In genomic region chr2:203720922-203721672, GRCh38 we compare ENCODE assay signal across 20 cellular contexts. TPM values are rescaled to one million over a fixed set of nuclear protein-coding genes. Genes with fewer than 3 reads are reported as not detected.
DNase-seq lines count a peak whose midpoint lies in the region; ATAC-seq, FAIRE-seq and TF ChIP-seq lines count a peak whose summit lies in the region.
"Had no signal": no experiment of that assay in that cellular context is flagged by ENCODE, and none has a peak within 500 bp of the region (broad histone marks: within the 10 kb centered on the region; RNA-seq: fewer than 3 reads in every experiment).

No MANE protein-coding gene starts in this region.

- peak overlapping the region; percentile 33 for H3K4ac ChIP-seq in H1 (replicated peaks; ENCODE audit: insufficient read length, low read depth, low read length)

- no peak overlapping the region for H3K4me3 ChIP-seq in H1 (ENCODE audit: extremely low read depth in 1 of 4, insufficient read depth in 2 of 4, low read depth in 3 of 4, low read length in 4 of 4)
- H3K4me3 ChIP-seq in hepatocyte = no peak overlapping the region
- H3K4me3 ChIP-seq: HAP-1, heart right ventricle, mucosa of descending colon, SJCRH30, smooth muscle cell had no signal

- peak overlapping the region; percentile 23; the same call in 1 of the 2 replicates for H3K27ac ChIP-seq in H1 (ENCODE audit: low read depth, low read length)
- H3K27ac ChIP-seq in hepatocyte = no peak overlapping the region
- H3K27ac ChIP-seq: parathyroid adenoma, SJCRH30 had no signal

- H3K79me2 ChIP-seq in H1 (ENCODE audit: control insufficient read depth in 1 of 2, insufficient read depth in 2 of 2, low read length in 2 of 2) (no peaks in the 10 kb centered on the region), hepatocyte (no peaks in the 10 kb centered on the region)
- H3K79me2 ChIP-seq: parathyroid adenoma had no signal

- no peaks in the 10 kb centered on the region for H3K79me1 ChIP-seq in H1 (ENCODE audit: low read depth, low read length)

- no TSS peak for BruUV-seq in MCF 10A (replicated peaks; lab: Mats Ljungman, UMichigan)

- TF ChIP-seq RAD21 in H1 (IDR thresholded peaks at IDR 0.05 in 1 of 2, conservative IDR thresholded peaks at IDR 0.05 in 1 of 2; ENCODE audit: low read depth in 2 of 2, low read length in 2 of 2) = no peak

- H4K20me1 ChIP-seq in H1 (replicated peaks in 1 of 2; ENCODE audit: control insufficient read depth in 1 of 2, insufficient read depth in 2 of 2, low read length in 2 of 2) (no peaks in the 10 kb centered on the region), hepatocyte (ENCODE audit: insufficient read depth, poor library complexity, severe bottlenecking) (no peaks in the 10 kb centered on the region)

- H3K4me1 ChIP-seq in H1 (replicated peaks in 1 of 4; ENCODE audit: control insufficient read depth in 3 of 4, insufficient read depth in 4 of 4, low read length in 3 of 4) (peaks cover 1 to 19% (median 12%) of the 10 kb centered on the region in 4 experiments; a peak in 4 of 7 replicates), hepatocyte (ENCODE audit: insufficient read depth) (no peaks in the 10 kb centered on the region)
- H3K4me1 ChIP-seq: HAP-1 had no signal

- DNase-seq in natural killer cell treated with Interleukin-12 subunit alpha and Interleukin-12 subunit beta and Interleukin-15 and Interleukin-18, amount 100 ng/mL, for 72 hours (ENCODE audit: low spot score) = no peak
- DNase-seq in natural killer cell (no peak), T-cell (no peak), H1 (ENCODE audit: low read depth in 1 of 2, low spot score in 2 of 2) (peak in 1 of 2 experiments; percentile 47), type B pancreatic cell (ENCODE audit: extremely low spot score, unreplicated experiment) (no peak), hepatocyte (ENCODE audit: low spot score) (no peak), MCF 10A (ENCODE audit: unreplicated experiment) (no peak)
- DNase-seq: AML-193, cortex of kidney, heart right ventricle, IMR-90, mucosa of descending colon, NCI-H1105, SJCRH30 had no signal

- H3K9ac ChIP-seq in H1 (replicated peaks in 1 of 4; ENCODE audit: extremely low read depth in 1 of 4, low read depth in 3 of 4, low read length in 3 of 4) = no peak overlapping the region
- H3K9ac ChIP-seq: parathyroid adenoma had no signal

- no peak overlapping the region for H3K4me3 Mint-ChIP-seq in natural killer cell treated with Interleukin-12 subunit alpha and Interleukin-12 subunit beta and Interleukin-15 and Interleukin-18, amount 100 ng/mL, for 72 hours
- H3K4me3 Mint-ChIP-seq in natural killer cell (no peak overlapping the region), T-cell (peak overlapping the region; percentile 59 to 83 (median 76)), type B pancreatic cell (no peak overlapping the region), MCF 10A (ENCODE audit: unreplicated experiment) (no peak overlapping the region)

- H3K36me3 ChIP-seq in H1 (ENCODE audit: control insufficient read depth in 2 of 4, insufficient read depth in 4 of 4, low read length in 3 of 4) (no peaks in the 10 kb centered on the region), hepatocyte (replicated peaks; ENCODE audit: insufficient read depth, low read depth) (no peaks in the 10 kb centered on the region)
- H3K36me3 ChIP-seq: HAP-1, heart right ventricle, SJCRH30 had no signal

- peak overlapping the region; percentile 21 to 56 for H3K27ac Mint-ChIP-seq in natural killer cell treated with Interleukin-12 subunit alpha and Interleukin-12 subunit beta and Interleukin-15 and Interleukin-18, amount 100 ng/mL, for 72 hours
- H3K27ac Mint-ChIP-seq in natural killer cell (peak overlapping the region in 1 of 2 donors; percentile 60), T-cell (peak overlapping the region; percentile 98 to 99), type B pancreatic cell (peak overlapping the region; percentile 31), MCF 10A (ENCODE audit: low read depth, unreplicated experiment) (no peak overlapping the region)

- no peak overlapping the region for H3K56ac ChIP-seq in H1 (replicated peaks; ENCODE audit: insufficient read length, low read depth, low read length)

- no peak for TF ChIP-seq EP300 in H1 (IDR thresholded peaks at IDR 0.05; ENCODE audit: borderline replicate concordance in 1 of 2, low read depth in 2 of 2, low read length in 2 of 2)

- no peaks in the 10 kb centered on the region for H3K36me3 Mint-ChIP-seq in natural killer cell treated with Interleukin-12 subunit alpha and Interleukin-12 subunit beta and Interleukin-15 and Interleukin-18, amount 100 ng/mL, for 72 hours
- H3K36me3 Mint-ChIP-seq in natural killer cell = no peaks in the 10 kb centered on the region
- peaks cover 51% of the 10 kb centered on the region for H3K36me3 Mint-ChIP-seq in T-cell
- H3K36me3 Mint-ChIP-seq in type B pancreatic cell = no peaks in the 10 kb centered on the region
- no peaks in the 10 kb centered on the region for H3K36me3 Mint-ChIP-seq in MCF 10A (ENCODE audit: insufficient read depth, unreplicated experiment)

- H3K18ac ChIP-seq in H1 (ENCODE audit: extremely low read depth, low read length) = peak overlapping the region; percentile 85

- CTCF ChIA-PET in T-cell (lab: Charles Lee) = interaction anchor here (0.7 to 7.0 kb wide), 16 partner anchors 8 to 1011 kb away, joined by 3 to 53 read pairs (median 7); partner anchors contain the start of gene CD28 (in 1 of the 2)
- CTCF ChIA-PET in H1 (lab: Charles Lee; ENCODE audit: partially characterized antibody) = interaction anchor here (0.7 to 2.5 kb wide), 10 partner anchors 9 to 189 kb away, joined by 3 to 11 read pairs (median 4); no protein-coding TSS in a partner anchor
- CTCF ChIA-PET in MCF 10A (lab: Yijun Ruan, JAX) = interaction anchor here (0.7 to 1.0 kb wide), 2 partner anchors 13 to 240 kb away, joined by 3 to 4 read pairs; no protein-coding TSS in a partner anchor

- intact Hi-C loops in natural killer cell (cut with micrococcal nuclease) = loop anchor here (5.0 kb wide), 1 partner anchor 34 kb away; no protein-coding TSS in a partner anchor
- intact Hi-C loops in MCF 10A (cut with micrococcal nuclease) = no loop called here

- H2AK5ac ChIP-seq in H1 (ENCODE audit: low read depth, low read length) = no peak overlapping the region

- no peaks in the 10 kb centered on the region for H3K27me3 ChIP-seq in H1 (replicated peaks in 1 of 4; ENCODE audit: control insufficient read depth in 3 of 4, extremely low read depth in 1 of 4, insufficient read depth in 3 of 4, low read length in 3 of 4)
- H3K27me3 ChIP-seq in hepatocyte = no peaks in the 10 kb centered on the region
- H3K27me3 ChIP-seq: heart right ventricle, SJCRH30 had no signal

- H2BK5ac ChIP-seq in H1 (ENCODE audit: low read depth, low read length) = peak overlapping the region; percentile 68; the same call in 1 of the 2 replicates

- peaks cover 16 to 27% of the 10 kb centered on the region in 2 donors for H3K4me1 Mint-ChIP-seq in natural killer cell treated with Interleukin-12 subunit alpha and Interleukin-12 subunit beta and Interleukin-15 and Interleukin-18, amount 100 ng/mL, for 72 hours (ENCODE audit: low read depth in 2 of 2)
- H3K4me1 Mint-ChIP-seq in natural killer cell (peaks cover 33 to 37% of the 10 kb centered on the region in 2 donors), T-cell (peaks cover 94 to 98% (median 94%) of the 10 kb centered on the region in 3 donors), type B pancreatic cell (ENCODE audit: unreplicated experiment) (peaks cover 13% of the 10 kb centered on the region), MCF 10A (ENCODE audit: insufficient read depth, unreplicated experiment) (peaks cover 6% of the 10 kb centered on the region)

- no peaks in the 10 kb centered on the region for H3K23me2 ChIP-seq in H1 (ENCODE audit: low read depth, low read length)

- no peaks in the 10 kb centered on the region for H3K9me3 ChIP-seq in H1 (ENCODE audit: insufficient read depth in 2 of 2, low read depth in 1 of 2, low read length in 1 of 2)
- no peaks in the 10 kb centered on the region for H3K9me3 ChIP-seq in hepatocyte (ENCODE audit: low read depth)
- H3K9me3 ChIP-seq: HAP-1, heart right ventricle, mucosa of descending colon, SJCRH30 had no signal

- H4K91ac ChIP-seq in H1 (replicated peaks; ENCODE audit: insufficient read length, low read length) = peak overlapping the region; percentile 53

- peaks cover 3% of the 10 kb centered on the region for H3K9me3 Mint-ChIP-seq in natural killer cell treated with Interleukin-12 subunit alpha and Interleukin-12 subunit beta and Interleukin-15 and Interleukin-18, amount 100 ng/mL, for 72 hours
- H3K9me3 Mint-ChIP-seq in natural killer cell (peaks cover 0 to 2% of the 10 kb centered on the region in 2 donors), T-cell (peaks cover 2 to 4% (median 3%) of the 10 kb centered on the region in 3 donors), type B pancreatic cell (no peaks in the 10 kb centered on the region), MCF 10A (ENCODE audit: unreplicated experiment) (no peaks in the 10 kb centered on the region)

- peaks cover 0 to 17% of the 10 kb centered on the region in 2 donors for H3K27me3 Mint-ChIP-seq in natural killer cell treated with Interleukin-12 subunit alpha and Interleukin-12 subunit beta and Interleukin-15 and Interleukin-18, amount 100 ng/mL, for 72 hours
- peaks cover 3 to 14% of the 10 kb centered on the region in 2 donors for H3K27me3 Mint-ChIP-seq in natural killer cell (ENCODE audit: low read depth in 2 of 2)
- H3K27me3 Mint-ChIP-seq in T-cell = no peaks in the 10 kb centered on the region
- peaks cover 7% of the 10 kb centered on the region for H3K27me3 Mint-ChIP-seq in type B pancreatic cell
- no peaks in the 10 kb centered on the region for H3K27me3 Mint-ChIP-seq in MCF 10A (ENCODE audit: insufficient read depth, unreplicated experiment)

- H2BK20ac ChIP-seq in H1 (ENCODE audit: low read length) = peak overlapping the region; percentile 51; the same call in 1 of the 2 replicates

- peak overlapping the region; percentile 50 for H2BK120ac ChIP-seq in H1 (replicated peaks; ENCODE audit: low read depth, low read length)

- POLR2A ChIA-PET in T-cell (lab: Charles Lee) (interaction anchor here (0.5 to 7.7 kb wide), 14 partner anchors 9 to 1325 kb away, joined by 3 to 134 read pairs (median 6); partner anchors contain the start of gene CD28 (in 2 of the 2)), H1 (lab: Charles Lee; ENCODE audit: partially characterized antibody) (no interaction called here), MCF 10A (lab: Yijun Ruan, JAX) (interaction anchor here (0.8 to 1.3 kb wide), 3 partner anchors 9 to 27 kb away, joined by 3 to 4 read pairs (median 3); no protein-coding TSS in a partner anchor)

- no peak for ATAC-seq in natural killer cell treated with Interleukin-12 subunit alpha and Interleukin-12 subunit beta and Interleukin-15 and Interleukin-18, amount 100 ng/mL, for 72 hours
- ATAC-seq in natural killer cell (no peak), T-cell (replicated peaks in 1 of 4) (peak in 2 of 4 experiments; percentile 11 to 13), HG02981 (IDR thresholded peaks at IDR 0.05; ENCODE audit: unreplicated experiment) (no peak)
- ATAC-seq: esophagus mucosa, heart right ventricle, mucosa of descending colon had no signal

- no peak overlapping the region for H4K8ac ChIP-seq in H1 (ENCODE audit: extremely low read depth, insufficient read depth, low read length)

- H3K23ac ChIP-seq in H1 (ENCODE audit: insufficient read length) = no peak overlapping the region

- TF ChIP-seq POLR2A in H1 (IDR thresholded peaks at IDR 0.05; ENCODE audit: control extremely low read depth in 1 of 2, low read depth in 2 of 2, low read length in 2 of 2) = no peak

- H4K5ac ChIP-seq in H1 (ENCODE audit: insufficient read length, low read depth, low read length) = peak overlapping the region; percentile 7

- 57% methylated on average over 6 of the region's 6 CpGs; no CpG with 5 or more reads in 1 of the 2 experiments for WGBS in H1 (ENCODE audit: extremely low coverage in 1 of 2, insufficient coverage in 1 of 2, insufficient read length in 1 of 2, insufficient replicate concordance in 2 of 2, low coverage in 1 of 2, low lambda C conversion rate in 2 of 2, missing lambda C conversion rate in 1 of 2), 2 experiments
- WGBS in hepatocyte (ENCODE audit: low lambda C conversion rate, missing lambda C conversion rate) = 55% methylated on average over 6 of the region's 6 CpGs

- no peak overlapping the region for H2BK15ac ChIP-seq in H1 (ENCODE audit: low read length)

- H3K14ac ChIP-seq in H1 (ENCODE audit: insufficient read length) = no peak overlapping the region

- no peaks in the 10 kb centered on the region for H3K9me2 ChIP-seq in hepatocyte (replicated peaks; ENCODE audit: insufficient read depth)

- H2AFZ ChIP-seq in H1 (ENCODE audit: low read length) = peak overlapping the region; percentile 53; the same call in 1 of the 2 replicates
- no peak overlapping the region for H2AFZ ChIP-seq in hepatocyte

- peak overlapping the region; percentile 37 to 53; a peak in 3 of 4 replicates for H3K4me2 ChIP-seq in H1 (ENCODE audit: insufficient read depth in 1 of 2, low read depth in 2 of 2, low read length in 2 of 2)
- H3K4me2 ChIP-seq in hepatocyte = no peak overlapping the region
- H3K4me2 ChIP-seq: smooth muscle cell had no signal

- TF ChIP-seq CTCF in natural killer cell (IDR thresholded peaks at IDR 0.05) (no peak), H1 (IDR thresholded peaks at IDR 0.05; ENCODE audit: control extremely low read depth in 1 of 3, insufficient read depth in 1 of 3, low read depth in 1 of 3, low read length in 3 of 3) (peak in 1 of 3 experiments; percentile 2; a peak in 1 of 4 replicates), type B pancreatic cell (conservative IDR thresholded peaks at IDR 0.05) (no peak), hepatocyte (IDR thresholded peaks at IDR 0.05; ENCODE audit: poor library complexity) (no peak), MCF 10A (IDR thresholded peaks at IDR 0.05; ENCODE audit: unreplicated experiment) (no peak)

- FAIRE-seq in H1 (lab: Jason Lieb, UNC) = peak; percentile 62
- FAIRE-seq: TTC549 had no signal

- H2BK12ac ChIP-seq in H1 (ENCODE audit: low read depth, low read length) = 0 out of 2 replicates have a peak overlapping the region, but pooled peaks have one; percentile 11

RNA-seq across cellular contexts. Expression of gene CD28, which starts 14.7 kb away (rescaled TPM):
- 1 to 10 TPM; 2.5 to 3.2 TPM for total RNA-seq in natural killer cell treated with Interleukin-12 subunit alpha and Interleukin-12 subunit beta and Interleukin-15 and Interleukin-18, amount 100 ng/mL, for 72 hours
- total RNA-seq in natural killer cell (1 to 10 TPM in 2 of 3 donors, under 1 TPM in 1; 0.54 to 3.5 (median 3.3) TPM), T-cell (100 to 1,000 TPM; 112 to 154 (median 151) TPM), type B pancreatic cell (ENCODE audit: low replicate concordance) (0.17 TPM in 1 of 2 replicates, not detected in the other), hepatocyte (not detected in 2 replicates), MCF 10A (2022) (not detected in 2 replicates)
- not detected in 2 replicates for total RNA-seq in H1 (2021; fragmentation: NEBNext Ultra II Directional; extraction: Animal tissue kit (Norgen Biotek cat#: 25700))
- polyA plus RNA-seq in H1 (2011; rRNA removed) (not detected in 2 replicates), hepatocyte (not detected in 2 replicates)
- polyA plus RNA-seq in H1 (2011; cell fraction: cytosol; rRNA removed) = not detected
- not detected for polyA plus RNA-seq in H1 (2011; cell fraction: nucleus; rRNA removed)
- not detected in 4 replicates for polyA plus RNA-seq in H1 (2012, experiment 1 of 2)
- not detected for polyA plus RNA-seq in H1 (2012, experiment 2 of 2)
- polyA plus RNA-seq in H1 (2013, experiment 1 of 2) = 0.06 TPM
- polyA plus RNA-seq in H1 (2013, experiment 2 of 2) = not detected
- not detected in 2 replicates for polyA minus RNA-seq in H1 (2011; rRNA and poly(A)+ RNA removed)
- polyA minus RNA-seq in H1 (2011; cell fraction: cytosol; rRNA and poly(A)+ RNA removed) = not detected
- polyA minus RNA-seq in H1 (2011; cell fraction: nucleus; rRNA and poly(A)+ RNA removed) = not detected
- total RNA-seq: IMR-90, smooth muscle cell had no signal
- polyA plus RNA-seq: IMR-90, smooth muscle cell had no signal

Comparison
In these comparisons a context has a peak if more than half of its experiments do, and no peak if none do; other contexts are left out.
1. H3K4me3 Mint-ChIP-seq: peak in T-cell (3 of 3); none in natural killer cell treated with Interleukin-12 subunit alpha and Interleukin-12 subunit beta and Interleukin-15 and Interleukin-18, amount 100 ng/mL, for 72 hours (single experiment), natural killer cell (single experiment), type B pancreatic cell (single experiment) and MCF 10A (single experiment).
2. RNA of gene CD28, which starts 14.7 kb away (total RNA-seq): 112 to 154 TPM in T-cell; 0.54 to 3.5 TPM in natural killer cell, 2.5 to 3.2 TPM in natural killer cell treated with Interleukin-12 subunit alpha and Interleukin-12 subunit beta and Interleukin-15 and Interleukin-18, amount 100 ng/mL, for 72 hours, 0.17 TPM in type B pancreatic cell, not detected in H1, not detected in hepatocyte and not detected in MCF 10A; every median in the first group is over 10 times any median in the second.